ENCODE assay signal across 13 cellular contexts in the genomic region with DNA sequence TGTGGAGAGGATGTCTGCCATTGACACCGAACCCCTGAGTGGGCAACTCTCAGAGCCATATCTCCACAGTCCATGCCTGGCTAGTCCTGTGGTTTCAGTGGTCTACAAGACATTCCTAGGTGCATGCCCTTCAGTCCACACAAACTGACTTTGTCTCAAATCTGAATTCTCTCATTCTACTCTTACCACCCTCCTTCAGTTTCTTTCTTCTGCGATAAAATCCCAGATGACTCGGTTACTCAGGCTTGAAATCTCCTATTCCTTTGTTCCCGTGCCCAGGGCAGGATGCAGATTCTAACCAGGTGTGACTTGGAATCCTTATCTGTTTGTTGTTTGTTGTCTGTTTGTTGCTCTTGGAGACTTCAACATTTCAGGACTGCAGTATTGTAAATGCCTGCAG. TPM values are rescaled to one million over a fixed set of nuclear protein-coding genes. Genes with fewer than 3 reads are reported as not detected.
A peak's percentile ranks its signal among the peaks of the same experiment; 100 is the strongest.
DNase-seq lines count a peak whose midpoint lies in the region; ATAC-seq and TF ChIP-seq lines count a peak whose summit lies in the region.
"Had no signal": no experiment of that assay in that cellular context is flagged by ENCODE, and none has a peak within 500 bp of the region (broad histone marks: within the 10 kb centered on the region; RNA-seq: fewer than 3 reads in every experiment).

No MANE protein-coding gene starts in this region.

- POLR2A ChIA-PET in PC-3 (lab: Charles Lee; ENCODE audit: unreplicated experiment), result no interaction called here
- POLR2A ChIA-PET in naive thymus-derived CD4-positive, alpha-beta T cell (lab: Charles Lee), result interaction anchor here (2.1 kb wide), 1 partner anchor 9 kb away, joined by 6 read pairs; the partner anchor contains the start of gene CDS2

- no peaks in the 10 kb centered on the region for H3K9me2 ChIP-seq in GM23338 (ENCODE audit: insufficient read depth)
- H3K9me2 ChIP-seq in PC-3 (replicated peaks; ENCODE audit: low read length), result no peaks in the 10 kb centered on the region

- H3K4me1 ChIP-seq in GM23338 (ENCODE audit: insufficient read depth) (no peaks in the 10 kb centered on the region), RWPE2 (ENCODE audit: insufficient read depth, poor library complexity, severe bottlenecking) (no peaks in the 10 kb centered on the region), right atrium auricular region (peaks cover 0 to 57% of the 10 kb centered on the region in 2 donors), stomach smooth muscle (ENCODE audit: control insufficient read depth, insufficient read depth, low read length) (peaks cover 28% of the 10 kb centered on the region), PC-3 (ENCODE audit: insufficient read depth, low read length) (no peaks in the 10 kb centered on the region)
- peaks cover 0 to 4% of the 10 kb centered on the region in 2 donors for H3K4me1 ChIP-seq in naive thymus-derived CD4-positive, alpha-beta T cell (ENCODE audit: control insufficient read depth in 2 of 2, insufficient read depth in 2 of 2, low read length in 2 of 2)

- intact Hi-C loops in activated T-helper 1 cell treated with anti-CD3 and anti-CD28 coated beads, Interleukin-12 subunit alpha, Interleukin-12 subunit beta, Interleukin-2, Interleukin-4 antibody, amounts not matched to agents 30 ng/mL and 10 ng/mL and 1 ng/mL, durations not matched to agents 14 hours and 24 hours and 36 hours (cut with micrococcal nuclease), result no loop called here
- intact Hi-C loops in PC-3 (cut with micrococcal nuclease), result no loop called here
- intact Hi-C loops in naive thymus-derived CD4-positive, alpha-beta T cell (cut with micrococcal nuclease), result no loop called here

- CTCF ChIA-PET in PC-3 (lab: Charles Lee), result no interaction called here
- CTCF ChIA-PET in naive thymus-derived CD4-positive, alpha-beta T cell (lab: Charles Lee), result no interaction called here

- H3K36me3 Mint-ChIP-seq in GM23338 (ENCODE audit: low read depth), result no peaks in the 10 kb centered on the region
- H3K36me3 Mint-ChIP-seq in activated T-helper 1 cell treated with anti-CD3 and anti-CD28 coated beads, Interleukin-12 subunit alpha, Interleukin-12 subunit beta, Interleukin-2, Interleukin-4 antibody, amounts not matched to agents 30 ng/mL and 10 ng/mL and 1 ng/mL, durations not matched to agents 14 hours and 24 hours and 36 hours (ENCODE audit: low read depth), result peaks cover 6% of the 10 kb centered on the region
- peaks cover 0 to 10% (median 7%) of the 10 kb centered on the region in 5 donors for H3K36me3 Mint-ChIP-seq in naive thymus-derived CD4-positive, alpha-beta T cell

- TF ChIP-seq CTCF in GM23338 (conservative IDR thresholded peaks at IDR 0.05; ENCODE audit: low read depth in 2 of 2) (no peak), RWPE2 (IDR thresholded peaks at IDR 0.05; ENCODE audit: poor library complexity, severe bottlenecking) (no peak), right atrium auricular region (IDR thresholded peaks at IDR 0.05) (no peak), PC-3 (conservative IDR thresholded peaks at IDR 0.05; ENCODE audit: low read depth, low read length) (no peak)

- no peaks in the 10 kb centered on the region for H3K9me3 Mint-ChIP-seq in GM23338
- H3K9me3 Mint-ChIP-seq in activated T-helper 1 cell treated with anti-CD3 and anti-CD28 coated beads, Interleukin-12 subunit alpha, Interleukin-12 subunit beta, Interleukin-2, Interleukin-4 antibody, amounts not matched to agents 30 ng/mL and 10 ng/mL and 1 ng/mL, durations not matched to agents 14 hours and 24 hours and 36 hours, result no peaks in the 10 kb centered on the region
- no peaks in the 10 kb centered on the region for H3K9me3 Mint-ChIP-seq in naive thymus-derived CD4-positive, alpha-beta T cell

- peak overlapping the region; percentile 90 for H3K27ac Mint-ChIP-seq in GM23338
- no peak overlapping the region for H3K27ac Mint-ChIP-seq in activated T-helper 1 cell treated with anti-CD3 and anti-CD28 coated beads, Interleukin-12 subunit alpha, Interleukin-12 subunit beta, Interleukin-2, Interleukin-4 antibody, amounts not matched to agents 30 ng/mL and 10 ng/mL and 1 ng/mL, durations not matched to agents 14 hours and 24 hours and 36 hours
- H3K27ac Mint-ChIP-seq in naive thymus-derived CD4-positive, alpha-beta T cell, result peak overlapping the region in 1 of 9 donors; percentile 26

- ATAC-seq in GM23338 (peak; percentile 21; the same call in 1 of the 3 replicates), RWPE2 (ENCODE audit: low read depth) (peak; percentile 17; the same call in 1 of the 3 replicates), PC-3 (no peak)
- no peak for ATAC-seq in naive thymus-derived CD4-positive, alpha-beta T cell

- no TSS peak for BruUV-seq in PC-3 (replicated peaks; lab: Mats Ljungman, UMichigan)

- no peaks in the 10 kb centered on the region for H3K36me3 ChIP-seq in GM23338 (ENCODE audit: insufficient read depth)
- H3K36me3 ChIP-seq in RWPE2 (ENCODE audit: low read depth), result peaks cover 5% of the 10 kb centered on the region; the same call in 1 of the 2 replicates
- no peaks in the 10 kb centered on the region for H3K36me3 ChIP-seq in right atrium auricular region
- H3K36me3 ChIP-seq in stomach smooth muscle (ENCODE audit: control insufficient read depth in 2 of 2, insufficient read depth in 2 of 2, low read length in 2 of 2), result no peaks in the 10 kb centered on the region
- no peaks in the 10 kb centered on the region for H3K36me3 ChIP-seq in PC-3 (ENCODE audit: low read depth, low read length)
- no peaks in the 10 kb centered on the region for H3K36me3 ChIP-seq in naive thymus-derived CD4-positive, alpha-beta T cell (ENCODE audit: control insufficient read depth in 2 of 3, insufficient read depth in 3 of 3, low read length in 3 of 3)

- H3K79me2 ChIP-seq in GM23338 (replicated peaks; ENCODE audit: insufficient read depth), result peaks cover 97% of the 10 kb centered on the region
- peaks cover 79% of the 10 kb centered on the region for H3K79me2 ChIP-seq in PC-3 (ENCODE audit: low read length)

- H3K27ac ChIP-seq in GM23338 (ENCODE audit: low read depth) (no peak overlapping the region), RWPE2 (ENCODE audit: poor library complexity, severe bottlenecking) (no peak overlapping the region), right atrium auricular region (peak overlapping the region; percentile 65 to 81), stomach smooth muscle (ENCODE audit: low read length) (peak overlapping the region; percentile 41), PC-3 (ENCODE audit: low read length) (no peak overlapping the region)
- H3K27ac ChIP-seq in naive thymus-derived CD4-positive, alpha-beta T cell (ENCODE audit: low read depth, low read length), result no peak overlapping the region

- no peaks in the 10 kb centered on the region for H3K27me3 Mint-ChIP-seq in GM23338 (ENCODE audit: insufficient read depth, low read depth, poor library complexity)
- H3K27me3 Mint-ChIP-seq in activated T-helper 1 cell treated with anti-CD3 and anti-CD28 coated beads, Interleukin-12 subunit alpha, Interleukin-12 subunit beta, Interleukin-2, Interleukin-4 antibody, amounts not matched to agents 30 ng/mL and 10 ng/mL and 1 ng/mL, durations not matched to agents 14 hours and 24 hours and 36 hours (ENCODE audit: insufficient read depth), result no peaks in the 10 kb centered on the region
- H3K27me3 Mint-ChIP-seq in naive thymus-derived CD4-positive, alpha-beta T cell, result no peaks in the 10 kb centered on the region

- H3K27me3 ChIP-seq in GM23338 (ENCODE audit: insufficient read depth) (no peaks in the 10 kb centered on the region), RWPE2 (ENCODE audit: insufficient read depth, poor library complexity, severe bottlenecking) (no peaks in the 10 kb centered on the region), right atrium auricular region (no peaks in the 10 kb centered on the region), stomach smooth muscle (ENCODE audit: control insufficient read depth in 1 of 2, insufficient read depth in 2 of 2, low read length in 2 of 2) (no peaks in the 10 kb centered on the region), PC-3 (ENCODE audit: low read length) (no peaks in the 10 kb centered on the region)
- no peaks in the 10 kb centered on the region for H3K27me3 ChIP-seq in naive thymus-derived CD4-positive, alpha-beta T cell (ENCODE audit: control insufficient read depth in 2 of 2, insufficient read depth in 2 of 2, low read length in 2 of 2)

- H3K9me3 ChIP-seq in RWPE2 (ENCODE audit: severe bottlenecking) (no peaks in the 10 kb centered on the region), right atrium auricular region (no peaks in the 10 kb centered on the region), stomach smooth muscle (ENCODE audit: control insufficient read depth in 2 of 2, low read length in 2 of 2) (no peaks in the 10 kb centered on the region), PC-3 (ENCODE audit: low read length) (no peaks in the 10 kb centered on the region)
- H3K9me3 ChIP-seq in naive thymus-derived CD4-positive, alpha-beta T cell (ENCODE audit: control insufficient read depth in 2 of 3, low read length in 3 of 3), result no peaks in the 10 kb centered on the region

- H3K4me2 ChIP-seq in GM23338, result no peak overlapping the region
- H3K4me2 ChIP-seq in PC-3 (ENCODE audit: low read length), result no peak overlapping the region

- DNase-seq in GM23338 (ENCODE audit: low spot score) (peak; percentile 66), RWPE2 (ENCODE audit: low spot score) (no peak), right atrium auricular region (ENCODE audit: low spot score) (no peak), PC-3 (no peak), hepatic stellate cell (ENCODE audit: low spot score) (no peak)
- DNase-seq in activated T-helper 1 cell treated with anti-CD3 and anti-CD28 coated beads, Interleukin-12 subunit alpha, Interleukin-12 subunit beta, Interleukin-2, Interleukin-4 antibody, amounts not matched to agents 30 ng/mL and 10 ng/mL and 1 ng/mL, durations not matched to agents 14 hours and 24 hours and 36 hours (ENCODE audit: low spot score), result no peak
- DNase-seq in naive thymus-derived CD4-positive, alpha-beta T cell, result no peak
- DNase-seq: activated CD4-positive, CD25-positive, alpha-beta regulatory T cell; Karpas-422; mammary epithelial cell; retina; SIG-M5 had no signal

- H3K4me1 Mint-ChIP-seq in GM23338, result peaks cover 8% of the 10 kb centered on the region
- peaks cover 20% of the 10 kb centered on the region for H3K4me1 Mint-ChIP-seq in activated T-helper 1 cell treated with anti-CD3 and anti-CD28 coated beads, Interleukin-12 subunit alpha, Interleukin-12 subunit beta, Interleukin-2, Interleukin-4 antibody, amounts not matched to agents 30 ng/mL and 10 ng/mL and 1 ng/mL, durations not matched to agents 14 hours and 24 hours and 36 hours (ENCODE audit: low read depth)
- H3K4me1 Mint-ChIP-seq in naive thymus-derived CD4-positive, alpha-beta T cell, result peaks cover 13 to 52% (median 37%) of the 10 kb centered on the region in 7 donors

- H4K20me1 ChIP-seq in GM23338 (replicated peaks; ENCODE audit: insufficient read depth) (no peaks in the 10 kb centered on the region; the same call in none of the 2 replicates), PC-3 (ENCODE audit: low read length) (0 out of 2 replicates have a peak, but pooled peaks cover 4% of the 10 kb centered on the region)

- no peak overlapping the region for H3K9ac ChIP-seq in stomach smooth muscle (ENCODE audit: low read length in 2 of 2)
- H3K9ac ChIP-seq in PC-3 (ENCODE audit: low read length), result no peak overlapping the region

- H2AFZ ChIP-seq in GM23338, result no peak overlapping the region
- no peak overlapping the region for H2AFZ ChIP-seq in PC-3 (ENCODE audit: low read length)

- H3F3A ChIP-seq in GM23338 (replicated peaks; ENCODE audit: low read depth) (no peaks in the 10 kb centered on the region), PC-3 (ENCODE audit: low read length, unreplicated experiment) (no peaks in the 10 kb centered on the region)

- H3K4me3 Mint-ChIP-seq in GM23338, result no peak overlapping the region
- no peak overlapping the region for H3K4me3 Mint-ChIP-seq in activated T-helper 1 cell treated with anti-CD3 and anti-CD28 coated beads, Interleukin-12 subunit alpha, Interleukin-12 subunit beta, Interleukin-2, Interleukin-4 antibody, amounts not matched to agents 30 ng/mL and 10 ng/mL and 1 ng/mL, durations not matched to agents 14 hours and 24 hours and 36 hours
- H3K4me3 Mint-ChIP-seq in naive thymus-derived CD4-positive, alpha-beta T cell, result peak overlapping the region in 1 of 10 donors; percentile 42

- H3K4me3 ChIP-seq in GM23338 (no peak overlapping the region), RWPE2 (ENCODE audit: severe bottlenecking) (no peak overlapping the region), right atrium auricular region (no peak overlapping the region), stomach smooth muscle (ENCODE audit: low read length in 2 of 2) (peak overlapping the region in 1 of 2 donors; percentile 35), PC-3 (ENCODE audit: low read length) (no peak overlapping the region)
- no peak overlapping the region for H3K4me3 ChIP-seq in naive thymus-derived CD4-positive, alpha-beta T cell (ENCODE audit: low read length)

RNA-seq across cellular contexts. Expression of gene CDS2, which starts 9.3 kb away (rescaled TPM):
- 40.1 and 40.8 TPM in 2 replicates for total RNA-seq in GM23338 (2014; rRNA removed; shearing (Covaris generic))
- polyA plus RNA-seq in GM23338 (2016; fragmentation: Nextera tagmentation; extraction: Ambion mirVana), result 16.8 and 17.5 TPM in 2 replicates
- total RNA-seq in right atrium auricular region (10 to 100 TPM; 45.5 to 60.8 TPM), PC-3 (2014; rRNA removed) (13.2 and 17.1 TPM in 2 replicates)
- total RNA-seq in activated T-helper 1 cell treated with anti-CD3 and anti-CD28 coated beads, Interleukin-12 subunit alpha, Interleukin-12 subunit beta, Interleukin-2, Interleukin-4 antibody, amounts not matched to agents 30 ng/mL and 10 ng/mL and 1 ng/mL, durations not matched to agents 14 hours and 24 hours and 36 hours, result 39.8 and 42.5 TPM in 2 replicates
- total RNA-seq in naive thymus-derived CD4-positive, alpha-beta T cell, result 10 to 100 TPM; 48.3 to 58.3 (median 57.8) TPM
- 10 to 100 TPM; 34.9 to 37.8 TPM for polyA plus RNA-seq in naive thymus-derived CD4-positive, alpha-beta T cell

RNA-seq across cellular contexts. Expression of gene PCNA, which starts 16.3 kb away (rescaled TPM):
- 413 and 428 TPM in 2 replicates for total RNA-seq in GM23338 (2014; rRNA removed; shearing (Covaris generic))
- 349 and 353 TPM in 2 replicates for polyA plus RNA-seq in GM23338 (2016; fragmentation: Nextera tagmentation; extraction: Ambion mirVana)
- 10 to 100 TPM; 25.3 to 25.4 TPM for total RNA-seq in right atrium auricular region
- total RNA-seq in activated T-helper 1 cell treated with anti-CD3 and anti-CD28 coated beads, Interleukin-12 subunit alpha, Interleukin-12 subunit beta, Interleukin-2, Interleukin-4 antibody, amounts not matched to agents 30 ng/mL and 10 ng/mL and 1 ng/mL, durations not matched to agents 14 hours and 24 hours and 36 hours, result 512 and 519 TPM in 2 replicates
- 254 and 286 TPM in 2 replicates for total RNA-seq in PC-3 (2014; rRNA removed)
- 100 to 1,000 TPM in 1 of 5 experiments, 10 to 100 TPM in 4; 21.6 to 392 (median 39.3) TPM for total RNA-seq in naive thymus-derived CD4-positive, alpha-beta T cell
- 10 to 100 TPM; 48.3 to 67.4 TPM for polyA plus RNA-seq in naive thymus-derived CD4-positive, alpha-beta T cell

RNA-seq across cellular contexts. Expression of gene TMEM230, which starts 23.2 kb away (rescaled TPM):
- 93.4 and 102 TPM in 2 replicates for total RNA-seq in GM23338 (2014; rRNA removed; shearing (Covaris generic))
- 110 and 113 TPM in 2 replicates for polyA plus RNA-seq in GM23338 (2016; fragmentation: Nextera tagmentation; extraction: Ambion mirVana)
- total RNA-seq in right atrium auricular region, result 100 to 1,000 TPM in 1 of 2 donors, 10 to 100 TPM in 1; 77.7 to 101 TPM
- 80.3 and 82.1 TPM in 2 replicates for total RNA-seq in activated T-helper 1 cell treated with anti-CD3 and anti-CD28 coated beads, Interleukin-12 subunit alpha, Interleukin-12 subunit beta, Interleukin-2, Interleukin-4 antibody, amounts not matched to agents 30 ng/mL and 10 ng/mL and 1 ng/mL, durations not matched to agents 14 hours and 24 hours and 36 hours
- total RNA-seq in PC-3 (2014; rRNA removed), result 108 and 153 TPM in 2 replicates
- total RNA-seq in naive thymus-derived CD4-positive, alpha-beta T cell, result 10 to 100 TPM; 48.5 to 91.7 (median 75.5) TPM
- 100 to 1,000 TPM; 187 to 192 TPM for polyA plus RNA-seq in naive thymus-derived CD4-positive, alpha-beta T cell

Comparison
In these comparisons a context has a peak if more than half of its experiments do, and no peak if none do; other contexts are left out.
1. ATAC-seq: peak in GM23338 (single experiment) and RWPE2 (single experiment); none in PC-3 (single experiment) and naive thymus-derived CD4-positive, alpha-beta T cell (single experiment).
2. H3K27ac ChIP-seq: peak in right atrium auricular region (2 of 2) and stomach smooth muscle (single experiment); none in GM23338 (single experiment), RWPE2 (single experiment), PC-3 (single experiment) and naive thymus-derived CD4-positive, alpha-beta T cell (single experiment).